27 cellular contexts compared by ENCODE assay signal in genomic region chr4:186807131-186807530, GRCh38.
DNase-seq lines count a peak whose midpoint lies in the region; ATAC-seq and TF ChIP-seq lines count a peak whose summit lies in the region.
"Had no signal": no experiment of that assay in that cellular context is flagged by ENCODE, and none has a peak within 500 bp of the region (broad histone marks: within the 10 kb centered on the region; RNA-seq: fewer than 3 reads in every experiment).

No MANE protein-coding gene starts in this region.

- H3K4me1 Mint-ChIP-seq in neural progenitor cell: peaks cover 27% of the 10 kb centered on the region
- H3K4me1 Mint-ChIP-seq in activated T-cell treated with anti-CD3 and anti-CD28 coated beads, Interleukin-2, amount 50 U/mL, for 24 hours (ENCODE audit: low read depth): no peaks in the 10 kb centered on the region
- no peaks in the 10 kb centered on the region for H3K4me1 Mint-ChIP-seq in CD4-positive, alpha-beta T cell (ENCODE audit: low read depth)
- H3K4me1 Mint-ChIP-seq: activated naive CD8-positive, alpha-beta T cell treated with anti-CD3 and anti-CD28 coated beads, Interleukin-2, amount 50 U/mL, for 24 hours; CD4-positive, CD25-positive, alpha-beta regulatory T cell; stimulated activated effector memory CD8-positive, alpha-beta T cell treated with anti-CD3 and anti-CD28 coated beads, Interleukin-12 subunit alpha, Interleukin-12 subunit beta, amount 100 ng/mL, for 72 hours had no signal

- H3K9me3 Mint-ChIP-seq in neural progenitor cell: peaks cover 11% of the 10 kb centered on the region
- peaks cover 7% of the 10 kb centered on the region for H3K9me3 Mint-ChIP-seq in activated T-cell treated with anti-CD3 and anti-CD28 coated beads, Interleukin-2, amount 50 U/mL, for 24 hours
- H3K9me3 Mint-ChIP-seq in CD4-positive, alpha-beta T cell: no peaks in the 10 kb centered on the region
- H3K9me3 Mint-ChIP-seq: stimulated activated effector memory CD8-positive, alpha-beta T cell treated with anti-CD3 and anti-CD28 coated beads, Interleukin-12 subunit alpha, Interleukin-12 subunit beta, amount 100 ng/mL, for 72 hours had no signal

- no peak overlapping the region for H3K4me2 ChIP-seq in fibroblast of lung (ENCODE audit: extremely low read depth, insufficient read depth, low read length)
- no peak overlapping the region for H3K4me2 ChIP-seq in neural progenitor cell
- H3K4me2 ChIP-seq: KMS-11 had no signal

- POLR2A ChIA-PET in CD4-positive, alpha-beta T cell (lab: Charles Lee): no interaction called here

- H3K4me1 ChIP-seq in fibroblast of lung (ENCODE audit: control insufficient read depth, extremely low read depth, insufficient read depth, low read length) (no peaks in the 10 kb centered on the region), neural progenitor cell (peaks cover 37% of the 10 kb centered on the region)
- H3K4me1 ChIP-seq: right atrium auricular region had no signal

- H3K36me3 ChIP-seq in fibroblast of lung (ENCODE audit: control insufficient read depth, insufficient read depth, low read length): no peaks in the 10 kb centered on the region
- no peaks in the 10 kb centered on the region for H3K36me3 ChIP-seq in neural progenitor cell
- H3K36me3 ChIP-seq: right atrium auricular region had no signal

- H3K9me3 ChIP-seq in fibroblast of lung (ENCODE audit: control insufficient read depth, insufficient read depth, low read depth, low read length) (no peaks in the 10 kb centered on the region), neural progenitor cell (ENCODE audit: low read depth) (no peaks in the 10 kb centered on the region)
- H3K9me3 ChIP-seq in CD4-positive, alpha-beta T cell (ENCODE audit: control insufficient read depth, low read length): no peaks in the 10 kb centered on the region
- H3K9me3 ChIP-seq: body of pancreas had no signal

- H3K4me3 Mint-ChIP-seq in neural progenitor cell: no peak overlapping the region
- H3K4me3 Mint-ChIP-seq in activated T-cell treated with anti-CD3 and anti-CD28 coated beads, Interleukin-2, amount 50 U/mL, for 24 hours: no peak overlapping the region
- no peak overlapping the region for H3K4me3 Mint-ChIP-seq in CD4-positive, alpha-beta T cell
- H3K4me3 Mint-ChIP-seq: activated naive CD8-positive, alpha-beta T cell treated with anti-CD3 and anti-CD28 coated beads, Interleukin-2, amount 50 U/mL, for 24 hours; CD4-positive, CD25-positive, alpha-beta regulatory T cell; neural crest cell; stimulated activated effector memory CD8-positive, alpha-beta T cell treated with anti-CD3 and anti-CD28 coated beads, Interleukin-12 subunit alpha, Interleukin-12 subunit beta, amount 100 ng/mL, for 72 hours had no signal

- CTCF ChIA-PET in CD4-positive, alpha-beta T cell (lab: Charles Lee): no interaction called here

- no peak for ATAC-seq in GM18511 (IDR thresholded peaks at IDR 0.05; ENCODE audit: unreplicated experiment)
- no peak for ATAC-seq in CD4-positive, alpha-beta T cell (ENCODE audit: poor library complexity)
- ATAC-seq: activated naive CD8-positive, alpha-beta T cell treated with anti-CD3 and anti-CD28 coated beads, Interleukin-2, amount 50 U/mL, for 24 hours; body of pancreas; GM12878; stimulated activated effector memory CD8-positive, alpha-beta T cell treated with anti-CD3 and anti-CD28 coated beads, Interleukin-12 subunit alpha, Interleukin-12 subunit beta, amount 100 ng/mL, for 72 hours had no signal

- DNase-seq in EH (ENCODE audit: low read depth): peak; percentile 59
- no peak for DNase-seq in fibroblast of lung (ENCODE audit: low read depth in 2 of 2)
- DNase-seq in neural progenitor cell (ENCODE audit: low spot score): no peak
- DNase-seq in LoVo (ENCODE audit: low spot score): no peak
- no peak for DNase-seq in activated T-cell treated with anti-CD3 and anti-CD28 coated beads, Interleukin-2, amount 50 U/mL, for 24 hours
- no peak for DNase-seq in CD4-positive, alpha-beta T cell
- DNase-seq: activated CD8-positive, alpha-beta memory T cell treated with anti-CD3 and anti-CD28 coated beads for 24 hours; activated naive CD8-positive, alpha-beta T cell treated with anti-CD3 and anti-CD28 coated beads, Interleukin-2, amount 50 U/mL, for 24 hours; activated T-cell treated with anti-CD3 and anti-CD28 coated beads, Interleukin-2, amount 50 U/mL, for 1 hour; body of pancreas; CD4-positive, CD25-positive, alpha-beta regulatory T cell; EL; NCI-H1417 treated with DMSO at 0.1 percent for 48 hours; NCI-H2107; NCI-H446; NCI-H82; stimulated activated CD4-positive, alpha-beta T cell treated with anti-CD3 and anti-CD28 coated beads, Interleukin-4, amount 100 ng/mL, for 24 hours; substantia nigra had no signal

- no peaks in the 10 kb centered on the region for H3K36me3 Mint-ChIP-seq in neural progenitor cell
- H3K36me3 Mint-ChIP-seq in activated T-cell treated with anti-CD3 and anti-CD28 coated beads, Interleukin-2, amount 50 U/mL, for 24 hours (ENCODE audit: low read depth): no peaks in the 10 kb centered on the region
- H3K36me3 Mint-ChIP-seq in CD4-positive, alpha-beta T cell (ENCODE audit: low read depth): no peaks in the 10 kb centered on the region
- H3K36me3 Mint-ChIP-seq: CD4-positive, CD25-positive, alpha-beta regulatory T cell; stimulated activated effector memory CD8-positive, alpha-beta T cell treated with anti-CD3 and anti-CD28 coated beads, Interleukin-12 subunit alpha, Interleukin-12 subunit beta, amount 100 ng/mL, for 72 hours had no signal

- no peaks in the 10 kb centered on the region for H3K79me2 ChIP-seq in fibroblast of lung (ENCODE audit: control insufficient read depth, insufficient read depth, low read length)
- no peaks in the 10 kb centered on the region for H3K79me2 ChIP-seq in neural progenitor cell (ENCODE audit: low read depth)

- H3F3A ChIP-seq in neural progenitor cell (ENCODE audit: low read depth): peaks cover 15% of the 10 kb centered on the region

- no peak overlapping the region for H3K9ac ChIP-seq in fibroblast of lung (ENCODE audit: insufficient read depth, low read length)
- no peak overlapping the region for H3K9ac ChIP-seq in neural progenitor cell
- H3K9ac ChIP-seq: KMS-11 had no signal

- intact Hi-C loops in CD4-positive, alpha-beta T cell (cut with DNase I, micrococcal nuclease): no loop called here

- H3K4me3 ChIP-seq in fibroblast of lung (replicated peaks in 1 of 4; ENCODE audit: control extremely low read depth in 1 of 4, insufficient read depth in 1 of 4, low read depth in 3 of 4, low read length in 4 of 4) (no peak overlapping the region), neural progenitor cell (no peak overlapping the region)
- H3K4me3 ChIP-seq: body of pancreas, GM12878, lung, right atrium auricular region had no signal

- TF ChIP-seq CTCF in VCaP (conservative IDR thresholded peaks at IDR 0.05) (no peak), fibroblast of lung (conservative IDR thresholded peaks at IDR 0.05 in 1 of 2, IDR thresholded peaks at IDR 0.05 in 1 of 2; ENCODE audit: low read depth in 1 of 2, low read length in 2 of 2) (no peak), neural progenitor cell (IDR thresholded peaks at IDR 0.05) (no peak)
- TF ChIP-seq CTCF in CD4-positive, alpha-beta T cell (IDR thresholded peaks at IDR 0.05): no peak

- H3K27ac Mint-ChIP-seq in neural progenitor cell: no peak overlapping the region
- H3K27ac Mint-ChIP-seq in activated T-cell treated with anti-CD3 and anti-CD28 coated beads, Interleukin-2, amount 50 U/mL, for 24 hours: no peak overlapping the region
- no peak overlapping the region for H3K27ac Mint-ChIP-seq in CD4-positive, alpha-beta T cell
- H3K27ac Mint-ChIP-seq: activated naive CD8-positive, alpha-beta T cell treated with anti-CD3 and anti-CD28 coated beads, Interleukin-2, amount 50 U/mL, for 24 hours; CD4-positive, CD25-positive, alpha-beta regulatory T cell; stimulated activated effector memory CD8-positive, alpha-beta T cell treated with anti-CD3 and anti-CD28 coated beads, Interleukin-12 subunit alpha, Interleukin-12 subunit beta, amount 100 ng/mL, for 72 hours had no signal

- H2AFZ ChIP-seq in fibroblast of lung (ENCODE audit: low read length): peak overlapping the region; percentile 10
- H2AFZ ChIP-seq in neural progenitor cell (replicated peaks): peak overlapping the region; percentile 30

- no peaks in the 10 kb centered on the region for H4K20me1 ChIP-seq in fibroblast of lung (ENCODE audit: control insufficient read depth, extremely low read depth, insufficient read depth, low read length)
- no peaks in the 10 kb centered on the region for H4K20me1 ChIP-seq in neural progenitor cell (ENCODE audit: low read depth)

- no peaks in the 10 kb centered on the region for H3K27me3 Mint-ChIP-seq in neural progenitor cell (ENCODE audit: insufficient read depth, low read depth)
- H3K27me3 Mint-ChIP-seq in activated T-cell treated with anti-CD3 and anti-CD28 coated beads, Interleukin-2, amount 50 U/mL, for 24 hours: no peaks in the 10 kb centered on the region
- H3K27me3 Mint-ChIP-seq in CD4-positive, alpha-beta T cell: no peaks in the 10 kb centered on the region
- H3K27me3 Mint-ChIP-seq: activated naive CD8-positive, alpha-beta T cell treated with anti-CD3 and anti-CD28 coated beads, Interleukin-2, amount 50 U/mL, for 24 hours; CD4-positive, CD25-positive, alpha-beta regulatory T cell had no signal

- no peaks in the 10 kb centered on the region for H3K27me3 ChIP-seq in fibroblast of lung (ENCODE audit: control insufficient read depth, insufficient read depth, low read length)
- no peaks in the 10 kb centered on the region for H3K27me3 ChIP-seq in neural progenitor cell
- no peaks in the 10 kb centered on the region for H3K27me3 ChIP-seq in CD4-positive, alpha-beta T cell (ENCODE audit: control insufficient read depth, insufficient read depth, low read length)
- H3K27me3 ChIP-seq: body of pancreas, right atrium auricular region had no signal

- H3K27ac ChIP-seq in VCaP (peak overlapping the region; percentile 79), fibroblast of lung (ENCODE audit: insufficient read depth, low read length) (no peak overlapping the region), neural progenitor cell (no peak overlapping the region)
- H3K27ac ChIP-seq in CD4-positive, alpha-beta T cell (ENCODE audit: low read depth, low read length): no peak overlapping the region
- H3K27ac ChIP-seq: body of pancreas, KMS-11, right atrium auricular region, RWPE1 had no signal
